23 cellular contexts compared by ENCODE assay signal in the genomic region with DNA sequence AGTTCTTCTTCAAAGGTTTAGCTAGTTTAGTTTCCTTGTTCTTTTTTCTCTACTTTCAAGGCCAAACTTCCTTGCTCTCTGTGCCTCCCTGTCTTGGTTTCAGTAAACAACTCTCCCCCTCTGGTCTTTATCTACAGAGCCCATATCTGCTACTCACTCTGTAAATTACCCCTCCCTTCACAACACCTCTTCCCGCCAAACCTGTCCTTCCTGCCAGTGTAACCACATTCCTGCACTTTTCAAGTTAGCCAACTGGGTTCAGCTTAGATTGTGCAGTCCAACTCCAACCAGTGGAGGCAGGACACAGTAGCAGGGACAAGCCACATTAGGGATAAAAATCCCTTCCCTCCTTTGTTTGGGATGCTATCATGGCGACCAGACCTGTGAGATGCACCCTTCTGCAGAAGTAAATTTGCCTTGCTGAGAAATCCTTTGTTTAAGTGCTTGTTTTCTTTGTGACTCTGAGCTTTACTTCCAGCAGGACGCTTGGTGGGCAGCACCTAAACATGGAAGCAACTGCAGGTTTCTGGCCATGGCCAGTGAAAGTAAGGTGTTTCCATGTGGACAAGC.
"Had no signal": no experiment of that assay in that cellular context is flagged by ENCODE, and none has a peak within 500 bp of the region (broad histone marks: within the 10 kb centered on the region; RNA-seq: fewer than 3 reads in every experiment).

No MANE protein-coding gene starts in this region.

- DNase-seq: activated CD4-positive, alpha-beta T cell treated with anti-CD3 and anti-CD28 coated beads, Interleukin-2, amount 10 ng/mL, durations not matched to agents 24 days and 14 days; activated CD8-positive, alpha-beta memory T cell treated with anti-CD3 and anti-CD28 coated beads, Interleukin-2, amount 10 ng/mL, durations not matched to agents 7 days and 5 days; activated CD8-positive, alpha-beta T cell treated with anti-CD3 and anti-CD28 coated beads for 36 hours; activated gamma-delta T cell; activated naive CD4-positive, alpha-beta T cell treated with anti-CD3 and anti-CD28 coated beads, Interleukin-2, amount 50 U/mL, for 16 hours; activated naive CD8-positive, alpha-beta T cell treated with anti-CD3 and anti-CD28 coated beads, Interleukin-2, amount 50 U/mL, for 24 hours; activated T-cell treated with anti-CD3 and anti-CD28 coated beads for 4 hours; body of pancreas; effector CD4-positive, alpha-beta T cell; left colon; pancreas; psoas muscle; right cardiac atrium; stimulated activated CD4-positive, alpha-beta T cell treated with anti-CD3 and anti-CD28 coated beads, Interleukin-12 subunit alpha, Interleukin-12 subunit beta, amount 100 ng/mL, for 4 hours; stimulated activated naive CD8-positive, alpha-beta T cell treated with anti-CD3 and anti-CD28 coated beads, Interleukin-15, amount 100 ng/mL, for 72 hours; tibial artery had no signal

- H3K4me1 Mint-ChIP-seq: activated CD4-positive, alpha-beta T cell treated with anti-CD3 and anti-CD28 coated beads, Interleukin-2, amount 10 ng/mL, durations not matched to agents 24 days and 14 days; activated CD8-positive, alpha-beta memory T cell treated with anti-CD3 and anti-CD28 coated beads, Interleukin-2, amount 10 ng/mL, durations not matched to agents 7 days and 5 days; activated naive CD8-positive, alpha-beta T cell treated with anti-CD3 and anti-CD28 coated beads, Interleukin-2, amount 50 U/mL, for 24 hours; memory B cell; stimulated activated effector memory CD8-positive, alpha-beta T cell treated with anti-CD3 and anti-CD28 coated beads, Interleukin-12 subunit alpha, Interleukin-12 subunit beta, amount 100 ng/mL, for 72 hours; stimulated activated naive CD8-positive, alpha-beta T cell treated with anti-CD3 and anti-CD28 coated beads, Interleukin-15, amount 100 ng/mL, for 72 hours had no signal

- H3K27ac ChIP-seq: body of pancreas, pancreas, psoas muscle, tibial artery had no signal

- H3K4me3 ChIP-seq: body of pancreas, pancreas, psoas muscle, tibial artery had no signal

- H3K27me3 ChIP-seq: body of pancreas, pancreas, tibial artery had no signal

- H3K36me3 Mint-ChIP-seq: activated CD8-positive, alpha-beta memory T cell treated with anti-CD3 and anti-CD28 coated beads, Interleukin-2, amount 10 ng/mL, durations not matched to agents 7 days and 5 days; stimulated activated effector memory CD8-positive, alpha-beta T cell treated with anti-CD3 and anti-CD28 coated beads, Interleukin-12 subunit alpha, Interleukin-12 subunit beta, amount 100 ng/mL, for 72 hours had no signal

- H3K27ac Mint-ChIP-seq: activated CD4-positive, alpha-beta T cell treated with anti-CD3 and anti-CD28 coated beads, Interleukin-2, amount 10 ng/mL, durations not matched to agents 24 days and 14 days; activated CD8-positive, alpha-beta memory T cell treated with anti-CD3 and anti-CD28 coated beads, Interleukin-2, amount 10 ng/mL, durations not matched to agents 7 days and 5 days; activated CD8-positive, alpha-beta T cell treated with anti-CD3 and anti-CD28 coated beads for 36 hours; activated naive CD8-positive, alpha-beta T cell treated with anti-CD3 and anti-CD28 coated beads, Interleukin-2, amount 50 U/mL, for 24 hours; activated T-helper 1 cell treated with anti-CD3 and anti-CD28 coated beads, Interleukin-12 subunit alpha, Interleukin-12 subunit beta, Interleukin-2, Interleukin-4 antibody, amounts not matched to agents 30 ng/mL and 10 ng/mL and 1 ng/mL, durations not matched to agents 14 hours and 24 hours and 36 hours; dendritic cell treated with granulocyte-macrophage colony-stimulating factor and Interleukin-4, amounts not matched to agents 40 ng/mL and 50 ng/mL, for 4 days; memory B cell; nephron; stimulated activated effector memory CD8-positive, alpha-beta T cell treated with anti-CD3 and anti-CD28 coated beads, Interleukin-12 subunit alpha, Interleukin-12 subunit beta, amount 100 ng/mL, for 72 hours; stimulated activated naive CD8-positive, alpha-beta T cell treated with anti-CD3 and anti-CD28 coated beads, Interleukin-15, amount 100 ng/mL, for 72 hours had no signal

- H3K36me3 ChIP-seq: pancreas, tibial artery had no signal

- H3K4me1 ChIP-seq: body of pancreas, pancreas, psoas muscle, tibial artery had no signal

- H3K9me3 Mint-ChIP-seq: activated CD4-positive, alpha-beta T cell treated with anti-CD3 and anti-CD28 coated beads, Interleukin-2, amount 10 ng/mL, durations not matched to agents 24 days and 14 days had no signal

- ATAC-seq: activated CD4-positive, CD25-positive, alpha-beta regulatory T cell treated with anti-CD3 and anti-CD28 coated beads, Interleukin-2, amount 50 U/mL, for 24 hours; activated CD8-positive, alpha-beta memory T cell treated with anti-CD3 and anti-CD28 coated beads, Interleukin-2, amount 10 ng/mL, durations not matched to agents 7 days and 5 days; activated CD8-positive, alpha-beta T cell treated with anti-CD3 and anti-CD28 coated beads for 36 hours; activated naive CD8-positive, alpha-beta T cell treated with anti-CD3 and anti-CD28 coated beads, Interleukin-2, amount 50 U/mL, for 24 hours; body of pancreas; esophagus mucosa; left colon; pancreas; psoas muscle; right cardiac atrium; stimulated activated effector memory CD8-positive, alpha-beta T cell treated with anti-CD3 and anti-CD28 coated beads, Interleukin-12 subunit alpha, Interleukin-12 subunit beta, amount 100 ng/mL, for 72 hours; stimulated activated naive CD8-positive, alpha-beta T cell treated with anti-CD3 and anti-CD28 coated beads, Interleukin-15, amount 100 ng/mL, for 72 hours had no signal

- H3K27me3 Mint-ChIP-seq: activated CD4-positive, alpha-beta T cell treated with anti-CD3 and anti-CD28 coated beads, Interleukin-2, amount 10 ng/mL, durations not matched to agents 24 days and 14 days; activated CD8-positive, alpha-beta memory T cell treated with anti-CD3 and anti-CD28 coated beads, Interleukin-2, amount 10 ng/mL, durations not matched to agents 7 days and 5 days; activated CD8-positive, alpha-beta T cell treated with anti-CD3 and anti-CD28 coated beads for 36 hours; activated naive CD8-positive, alpha-beta T cell treated with anti-CD3 and anti-CD28 coated beads, Interleukin-2, amount 50 U/mL, for 24 hours; dendritic cell treated with granulocyte-macrophage colony-stimulating factor and Interleukin-4, amounts not matched to agents 40 ng/mL and 50 ng/mL, for 4 days; memory B cell; stimulated activated naive CD8-positive, alpha-beta T cell treated with anti-CD3 and anti-CD28 coated beads, Interleukin-15, amount 100 ng/mL, for 72 hours had no signal

- H3K4me3 Mint-ChIP-seq: activated CD4-positive, alpha-beta T cell treated with anti-CD3 and anti-CD28 coated beads, Interleukin-2, amount 10 ng/mL, durations not matched to agents 24 days and 14 days; activated CD8-positive, alpha-beta memory T cell treated with anti-CD3 and anti-CD28 coated beads, Interleukin-2, amount 10 ng/mL, durations not matched to agents 7 days and 5 days; activated CD8-positive, alpha-beta T cell treated with anti-CD3 and anti-CD28 coated beads for 36 hours; activated naive CD8-positive, alpha-beta T cell treated with anti-CD3 and anti-CD28 coated beads, Interleukin-2, amount 50 U/mL, for 24 hours; activated T-helper 1 cell treated with anti-CD3 and anti-CD28 coated beads, Interleukin-12 subunit alpha, Interleukin-12 subunit beta, Interleukin-2, Interleukin-4 antibody, amounts not matched to agents 30 ng/mL and 10 ng/mL and 1 ng/mL, durations not matched to agents 14 hours and 24 hours and 36 hours; dendritic cell treated with granulocyte-macrophage colony-stimulating factor and Interleukin-4, amounts not matched to agents 40 ng/mL and 50 ng/mL, for 4 days; memory B cell; nephron; stimulated activated effector memory CD8-positive, alpha-beta T cell treated with anti-CD3 and anti-CD28 coated beads, Interleukin-12 subunit alpha, Interleukin-12 subunit beta, amount 100 ng/mL, for 72 hours; stimulated activated naive CD8-positive, alpha-beta T cell treated with anti-CD3 and anti-CD28 coated beads, Interleukin-15, amount 100 ng/mL, for 72 hours had no signal
